Comparison of ENCODE assay signal across 9 cellular contexts in genomic region chr15:34795267-34796081, GRCh38. TPM values are rescaled to one million over a fixed set of nuclear protein-coding genes. Genes with fewer than 3 reads are reported as not detected.
DNase-seq lines count a peak whose midpoint lies in the region; ATAC-seq and TF ChIP-seq lines count a peak whose summit lies in the region.
"Had no signal": no experiment of that assay in that cellular context is flagged by ENCODE, and none has a peak within 500 bp of the region (broad histone marks: within the 10 kb centered on the region; RNA-seq: fewer than 3 reads in every experiment).

TSS of gene ACTC1 (minus strand) at chr15:34795549. CDS start at chr15:34794808, 741 bp downstream.

- peak within 1 kb of the TSS; percentile 96 for H3K18ac ChIP-seq in trophoblast cell (ENCODE audit: low read length)

- peak within 1 kb of the TSS; percentile 65 for H2AFZ ChIP-seq in trophoblast cell (ENCODE audit: insufficient read depth, low read length, poor library complexity)

- peaks cover 41% of the 10 kb centered on the region for H3K36me3 ChIP-seq in SJCRH30
- H3K36me3 ChIP-seq in trophoblast cell (ENCODE audit: control insufficient read depth in 1 of 2, insufficient read depth in 2 of 2, low read length in 2 of 2): peaks cover 21 to 35% of the 10 kb centered on the region in 2 experiments

- peaks cover 34% of the 10 kb centered on the region for H3K4me1 Mint-ChIP-seq in glutamatergic neuron (ENCODE audit: low read depth, unreplicated experiment)
- no peaks in the 10 kb centered on the region for H3K4me1 Mint-ChIP-seq in activated naive CD4-positive, alpha-beta T cell treated with anti-CD3 and anti-CD28 coated beads, Interleukin-2, amount 10 ng/mL, durations not matched to agents 7 days and 5 days
- no peaks in the 10 kb centered on the region for H3K4me1 Mint-ChIP-seq in activated T-helper 17 cell treated with anti-CD3 and anti-CD28 coated beads, Interleukin-2, amount 50 U/mL, for 72 hours

- peak within 1 kb of the TSS; percentile 96 for H2BK12ac ChIP-seq in trophoblast cell (ENCODE audit: low read length)

- peaks cover 29% of the 10 kb centered on the region for H3K79me2 ChIP-seq in trophoblast cell (ENCODE audit: control insufficient read depth, insufficient read depth, low read length, poor library complexity)

- peak within 1 kb of the TSS; percentile 97 for H3K27ac ChIP-seq in SJCRH30
- peak within 1 kb of the TSS; percentile 98 for H3K27ac ChIP-seq in trophoblast cell (ENCODE audit: low read depth, low read length)

- H3K27ac Mint-ChIP-seq in glutamatergic neuron (ENCODE audit: unreplicated experiment): peak within 1 kb of the TSS; percentile 33
- no peak within 1 kb of the TSS for H3K27ac Mint-ChIP-seq in activated naive CD4-positive, alpha-beta T cell treated with anti-CD3 and anti-CD28 coated beads, Interleukin-2, amount 10 ng/mL, durations not matched to agents 7 days and 5 days
- H3K27ac Mint-ChIP-seq in activated T-helper 17 cell treated with anti-CD3 and anti-CD28 coated beads, Interleukin-2, amount 50 U/mL, for 72 hours: no peak within 1 kb of the TSS

- peak within 1 kb of the TSS; percentile 99 for H3K9ac ChIP-seq in trophoblast cell (ENCODE audit: low read length)

- H3K4me3 Mint-ChIP-seq in glutamatergic neuron (ENCODE audit: unreplicated experiment): peak within 1 kb of the TSS; percentile 52
- no peak within 1 kb of the TSS for H3K4me3 Mint-ChIP-seq in activated naive CD4-positive, alpha-beta T cell treated with anti-CD3 and anti-CD28 coated beads, Interleukin-2, amount 10 ng/mL, durations not matched to agents 7 days and 5 days
- no peak within 1 kb of the TSS for H3K4me3 Mint-ChIP-seq in activated T-helper 17 cell treated with anti-CD3 and anti-CD28 coated beads, Interleukin-2, amount 50 U/mL, for 72 hours

- peaks cover 5% of the 10 kb centered on the region for H3K36me3 Mint-ChIP-seq in glutamatergic neuron (ENCODE audit: unreplicated experiment)
- H3K36me3 Mint-ChIP-seq in activated naive CD4-positive, alpha-beta T cell treated with anti-CD3 and anti-CD28 coated beads, Interleukin-2, amount 10 ng/mL, durations not matched to agents 7 days and 5 days: no peaks in the 10 kb centered on the region
- no peaks in the 10 kb centered on the region for H3K36me3 Mint-ChIP-seq in activated T-helper 17 cell treated with anti-CD3 and anti-CD28 coated beads, Interleukin-2, amount 50 U/mL, for 72 hours (ENCODE audit: low read depth)

- no peak for TF ChIP-seq CTCF in glutamatergic neuron (IDR thresholded peaks at IDR 0.05; ENCODE audit: partially characterized antibody, unreplicated experiment)

- H3K4me1 ChIP-seq in SJCRH30 (peaks cover 46% of the 10 kb centered on the region), trophoblast cell (ENCODE audit: control insufficient read depth in 1 of 2, insufficient read depth in 2 of 2, low read length in 2 of 2) (peaks cover 26 to 31% of the 10 kb centered on the region in 2 experiments)

- H3K9me3 Mint-ChIP-seq in glutamatergic neuron (ENCODE audit: unreplicated experiment): peaks cover 13% of the 10 kb centered on the region
- no peaks in the 10 kb centered on the region for H3K9me3 Mint-ChIP-seq in activated naive CD4-positive, alpha-beta T cell treated with anti-CD3 and anti-CD28 coated beads, Interleukin-2, amount 10 ng/mL, durations not matched to agents 7 days and 5 days
- no peaks in the 10 kb centered on the region for H3K9me3 Mint-ChIP-seq in activated T-helper 17 cell treated with anti-CD3 and anti-CD28 coated beads, Interleukin-2, amount 50 U/mL, for 72 hours

- H4K8ac ChIP-seq in trophoblast cell (ENCODE audit: low read depth, low read length): peak within 1 kb of the TSS; percentile 79

- WGBS in trophoblast cell (ENCODE audit: extremely low coverage, insufficient coverage, insufficient read length): no CpG with 5 or more reads among the region's 44 CpGs

- H2AK5ac ChIP-seq in trophoblast cell (ENCODE audit: low read length): peak within 1 kb of the TSS; percentile 89

- peak; percentile 72 for DNase-seq in EL
- DNase-seq in SJCRH30: peak; percentile 97
- peak; percentile 70 for DNase-seq in glutamatergic neuron
- peak; percentile 74 to 84 for DNase-seq in trophoblast cell
- DNase-seq in activated naive CD4-positive, alpha-beta T cell treated with anti-CD3 and anti-CD28 coated beads, Interleukin-2, amount 10 ng/mL, durations not matched to agents 7 days and 5 days: no peak
- DNase-seq in NCI-H345 (lab: John Stamatoyannopoulos, UW): no peak
- DNase-seq: Karpas-422 had no signal

- peak within 1 kb of the TSS; percentile 98 for H2BK5ac ChIP-seq in trophoblast cell (ENCODE audit: low read depth, low read length, poor library complexity)

- peaks cover 14% of the 10 kb centered on the region for H3K27me3 Mint-ChIP-seq in glutamatergic neuron (ENCODE audit: unreplicated experiment)
- H3K27me3 Mint-ChIP-seq in activated naive CD4-positive, alpha-beta T cell treated with anti-CD3 and anti-CD28 coated beads, Interleukin-2, amount 10 ng/mL, durations not matched to agents 7 days and 5 days: peaks cover 76% of the 10 kb centered on the region
- H3K27me3 Mint-ChIP-seq in activated T-helper 17 cell treated with anti-CD3 and anti-CD28 coated beads, Interleukin-2, amount 50 U/mL, for 72 hours: peaks cover 56% of the 10 kb centered on the region

- H3K27me3 ChIP-seq in SJCRH30 (no peaks in the 10 kb centered on the region), trophoblast cell (ENCODE audit: insufficient read depth, low read length) (no peaks in the 10 kb centered on the region)

- H3K23ac ChIP-seq in trophoblast cell (ENCODE audit: low read length): no peak within 1 kb of the TSS

- H4K91ac ChIP-seq in trophoblast cell (ENCODE audit: low read depth, low read length): peak within 1 kb of the TSS; percentile 100

- H4K12ac ChIP-seq in trophoblast cell (ENCODE audit: low read depth, low read length): peak within 1 kb of the TSS; percentile 86

- H3K4ac ChIP-seq in trophoblast cell (ENCODE audit: low read depth, low read length): peak within 1 kb of the TSS; percentile 96

- peak within 1 kb of the TSS; percentile 77 for H3K4me3 ChIP-seq in SJCRH30
- H3K4me3 ChIP-seq in trophoblast cell (ENCODE audit: low read depth, low read length): peak within 1 kb of the TSS; percentile 92

- ATAC-seq in HG03354 (IDR thresholded peaks at IDR 0.05; ENCODE audit: poor library complexity, severe bottlenecking, unreplicated experiment): no peak
- ATAC-seq in activated T-helper 17 cell treated with anti-CD3 and anti-CD28 coated beads, Interleukin-2, amount 50 U/mL, for 72 hours (replicated peaks): no peak

- peak within 1 kb of the TSS; percentile 95 for H3K14ac ChIP-seq in trophoblast cell (ENCODE audit: low read length)

- H3K4me2 ChIP-seq in trophoblast cell (ENCODE audit: low read length): peak within 1 kb of the TSS; percentile 76

- peaks cover 55% of the 10 kb centered on the region for H3K79me1 ChIP-seq in trophoblast cell (ENCODE audit: low read length)

- H3K9me3 ChIP-seq in SJCRH30 (replicated peaks) (no peaks in the 10 kb centered on the region), trophoblast cell (ENCODE audit: insufficient read depth, low read depth, low read length) (no peaks in the 10 kb centered on the region)

- H2BK120ac ChIP-seq in trophoblast cell (ENCODE audit: insufficient read depth, low read length, poor library complexity): peak within 1 kb of the TSS; percentile 92

- CTCF ChIA-PET in activated naive CD4-positive, alpha-beta T cell treated with anti-CD3 and anti-CD28 coated beads, Interleukin-2, amount 10 ng/mL, durations not matched to agents 7 days and 5 days (lab: Charles Lee): no interaction called here

RNA-seq across cellular contexts. Expression of gene ACTC1, which starts in this region (rescaled TPM):
- total RNA-seq in SJCRH30 (2014; rRNA removed; shearing (Covaris generic)): 323 and 325 TPM in 2 replicates
- 19.6 TPM for total RNA-seq in glutamatergic neuron (ENCODE audit: unreplicated experiment)
- 2,818 and 2,928 TPM in 2 replicates for polyA plus RNA-seq in trophoblast cell (2013)
- not detected for total RNA-seq in activated T-helper 17 cell treated with anti-CD3 and anti-CD28 coated beads, Interleukin-2, amount 50 U/mL, for 72 hours

Comparison
In these comparisons a context has a peak if more than half of its experiments do, and no peak if none do; other contexts are left out.
1. RNA of gene ACTC1 (total RNA-seq): 323 to 325 TPM in SJCRH30 and 19.6 TPM in glutamatergic neuron (single experiment); not detected in activated T-helper 17 cell treated with anti-CD3 and anti-CD28 coated beads, Interleukin-2, amount 50 U/mL, for 72 hours; every median in the first group is over 10 times any median in the second.
2. RNA of gene ACTC1 (total RNA-seq): 323 to 325 TPM in SJCRH30; 19.6 TPM in glutamatergic neuron (single experiment); every median in the first group is over 10 times any median in the second.
3. DNase-seq: peak in EL (single experiment), SJCRH30 (2 of 2), glutamatergic neuron (single experiment) and trophoblast cell (2 of 2); none in activated naive CD4-positive, alpha-beta T cell treated with anti-CD3 and anti-CD28 coated beads, Interleukin-2, amount 10 ng/mL, durations not matched to agents 7 days and 5 days (single experiment) and NCI-H345 (single experiment).